ENCODE assay signal across 11 cellular contexts in genomic region chr12:45273717-45274271, GRCh38. TPM values are rescaled to one million over a fixed set of nuclear protein-coding genes. Genes with fewer than 3 reads are reported as not detected.
DNase-seq lines count a peak whose midpoint lies in the region; ATAC-seq and TF ChIP-seq lines count a peak whose summit lies in the region.
"Had no signal": no experiment of that assay in that cellular context is flagged by ENCODE, and none has a peak within 500 bp of the region (broad histone marks: within the 10 kb centered on the region; RNA-seq: fewer than 3 reads in every experiment).

No MANE protein-coding gene starts in this region.

- ATAC-seq in mucosa of descending colon: peak; percentile 57
- no peak for ATAC-seq in HG03571 (IDR thresholded peaks at IDR 0.05; ENCODE audit: unreplicated experiment)

- no peaks in the 10 kb centered on the region for H3K27me3 ChIP-seq in AG04450 (ENCODE audit: control insufficient read depth, insufficient read depth, low read length)
- H3K27me3 ChIP-seq in Peyer's patch: no peaks in the 10 kb centered on the region
- H3K27me3 ChIP-seq: BLaER1 treated with 17β-estradiol and CSF1 and Interleukin-3, amounts not matched to agents 10 nM and 100 nM had no signal

- no peaks in the 10 kb centered on the region for H3K9me3 ChIP-seq in AG04450 (ENCODE audit: control insufficient read depth, insufficient read depth, low read length)
- H3K9me3 ChIP-seq in mucosa of descending colon: no peaks in the 10 kb centered on the region
- H3K9me3 ChIP-seq in Peyer's patch: no peaks in the 10 kb centered on the region
- H3K9me3 ChIP-seq: BLaER1 treated with 17β-estradiol and CSF1 and Interleukin-3, amounts not matched to agents 10 nM and 100 nM had no signal

- POLR2A ChIA-PET in AG04450 (lab: Yijun Ruan, JAX): interaction anchor here (0.6 to 1.0 kb wide), 2 partner anchors 36 to 41 kb away, joined by 3 to 4 read pairs; no protein-coding TSS in a partner anchor

- TF ChIP-seq CTCF in AG04450 (IDR thresholded peaks at IDR 0.05; ENCODE audit: low read depth, low read length) (no peak), epithelial cell of proximal tubule (conservative IDR thresholded peaks at IDR 0.05; ENCODE audit: low read depth, low read length) (no peak), mucosa of descending colon (IDR thresholded peaks at IDR 0.05) (no peak), Peyer's patch (IDR thresholded peaks at IDR 0.05) (no peak)

- H3K27ac ChIP-seq in AG04450 (ENCODE audit: low read depth, low read length) (peak overlapping the region; percentile 83), Peyer's patch (no peak overlapping the region)
- H3K27ac ChIP-seq: BLaER1 treated with 17β-estradiol and CSF1 and Interleukin-3, amounts not matched to agents 10 nM and 100 nM had no signal

- DNase-seq in AG04450 (ENCODE audit: low read depth, low spot score) (peak; percentile 81), OCI-M1 (lab: John Stamatoyannopoulos, UW) (peak; percentile 71), epithelial cell of proximal tubule (ENCODE audit: low read depth) (peak; percentile 90), mucosa of descending colon (no peak), GM19240 (ENCODE audit: insufficient read length, low spot score) (no peak), Peyer's patch (no peak)
- DNase-seq in effector CD8-positive, alpha-beta T cell (lab: John Stamatoyannopoulos, UW): no peak
- DNase-seq: hippocampal formation; stimulated activated CD4-positive, alpha-beta T cell treated with anti-CD3 and anti-CD28 coated beads, Interleukin-2, amount 100 ng/mL, for 24 hours had no signal

- H3K36me3 ChIP-seq in mucosa of descending colon (ENCODE audit: low read depth): no peaks in the 10 kb centered on the region
- H3K36me3 ChIP-seq in Peyer's patch: no peaks in the 10 kb centered on the region

- H3K4me1 ChIP-seq in mucosa of descending colon (ENCODE audit: low read depth) (no peaks in the 10 kb centered on the region), Peyer's patch (peaks cover 0 to 16% (median 0%) of the 10 kb centered on the region in 4 donors)

- no peak for TF ChIP-seq POLR2A in Peyer's patch (IDR thresholded peaks at IDR 0.05)

- CTCF ChIA-PET in AG04450 (lab: Charles Lee): no interaction called here

- no peak overlapping the region for H3K4me3 ChIP-seq in AG04450 (ENCODE audit: low read depth, low read length)
- H3K4me3 ChIP-seq in epithelial cell of proximal tubule (ENCODE audit: low read depth, low read length): no peak overlapping the region
- no peak overlapping the region for H3K4me3 ChIP-seq in mucosa of descending colon
- no peak overlapping the region for H3K4me3 ChIP-seq in Peyer's patch
- H3K4me3 ChIP-seq: BLaER1 treated with 17β-estradiol and CSF1 and Interleukin-3, amounts not matched to agents 10 nM and 100 nM had no signal

- intact Hi-C loops in mucosa of descending colon (cut with DNase I, micrococcal nuclease): no loop called here

RNA-seq across cellular contexts. Expression of gene ANO6, which starts 57.9 kb away (rescaled TPM):
- 44.0 and 51.9 TPM in 2 replicates for polyA plus RNA-seq in AG04450 (2011; rRNA removed)
- polyA minus RNA-seq in AG04450 (2011; rRNA and poly(A)+ RNA removed): 37.2 and 50.2 TPM in 2 replicates
- total RNA-seq in epithelial cell of proximal tubule (37.4 and 57.6 TPM in 2 replicates), mucosa of descending colon (10 to 100 TPM in 2 of 3 donors, 1 to 10 TPM in 1; 7.8 to 65.8 (median 15.2) TPM), Peyer's patch (10 to 100 TPM; 28.9 to 93.3 (median 57.5) TPM)

Comparison
In these comparisons a context has a peak if more than half of its experiments do, and no peak if none do; other contexts are left out.
1. DNase-seq: peak in AG04450 (single experiment), OCI-M1 (single experiment) and epithelial cell of proximal tubule (single experiment); none in mucosa of descending colon (0 of 3), GM19240 (single experiment), effector CD8-positive, alpha-beta T cell (single experiment) and Peyer's patch (0 of 3).